Comparison of ENCODE assay signal across 14 cellular contexts in the genomic region with DNA sequence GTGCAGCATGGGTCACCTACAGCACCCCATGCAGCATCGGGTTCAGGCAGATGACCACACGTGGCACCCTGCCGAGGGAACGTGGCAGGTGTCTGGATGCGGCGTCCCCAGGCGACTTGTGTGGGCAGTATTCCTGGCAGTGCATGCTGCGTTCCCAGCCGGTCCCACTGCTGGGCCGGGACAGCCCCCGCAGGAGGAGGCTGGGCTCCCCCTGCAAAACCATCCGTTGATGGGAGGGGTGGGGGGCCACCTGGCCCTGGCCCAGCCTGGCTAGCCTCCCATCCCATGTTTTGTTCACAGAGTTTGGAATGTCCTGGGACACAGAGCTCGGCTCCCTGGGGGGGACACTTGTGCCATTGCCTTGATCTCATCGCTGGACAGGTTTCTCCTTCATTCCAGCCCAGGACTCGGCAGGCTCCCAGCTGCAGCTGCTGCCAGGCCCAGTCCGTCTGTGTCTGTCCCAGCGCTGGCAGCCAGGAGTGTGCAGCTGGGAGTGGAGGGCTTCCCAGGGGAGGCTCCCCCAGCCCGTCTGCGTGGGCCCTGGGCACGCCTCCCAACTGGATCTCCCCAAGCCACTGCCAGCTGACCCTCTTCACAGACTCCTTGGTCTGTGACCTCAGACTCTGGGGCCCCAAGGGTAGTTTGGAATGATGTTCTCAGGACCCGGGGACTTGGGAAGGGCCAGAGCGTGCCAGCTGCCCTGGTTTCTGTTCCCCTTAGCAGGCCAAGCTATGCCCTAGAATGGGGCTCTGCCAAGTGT. TPM values are rescaled to one million over a fixed set of nuclear protein-coding genes. Genes with fewer than 3 reads are reported as not detected.
DNase-seq lines count a peak whose midpoint lies in the region; ATAC-seq and TF ChIP-seq lines count a peak whose summit lies in the region.
"Had no signal": no experiment of that assay in that cellular context is flagged by ENCODE, and none has a peak within 500 bp of the region (broad histone marks: within the 10 kb centered on the region; RNA-seq: fewer than 3 reads in every experiment).

No MANE protein-coding gene starts in this region.

- TF ChIP-seq CTCF in heart right ventricle (IDR thresholded peaks at IDR 0.05) (no peak), foreskin keratinocyte (conservative IDR thresholded peaks at IDR 0.05) (no peak)

- peak overlapping the region in 1 of 11 experiments; percentile 49; a peak in 2 of 22 replicates for H3K9ac ChIP-seq in BLaER1 treated with 17β-estradiol and CSF1 and Interleukin-3, amounts not matched to agents 10 nM and 100 nM

- H3K9me3 ChIP-seq in BLaER1 treated with 17β-estradiol and CSF1 and Interleukin-3, amounts not matched to agents 10 nM and 100 nM (replicated peaks in 1 of 11) = peaks cover 0 to 34% (median 15%) of the 10 kb centered on the region in 11 experiments; a peak in 10 of 22 replicates
- H3K9me3 ChIP-seq in SJCRH30 (replicated peaks) (peaks cover 9% of the 10 kb centered on the region), heart right ventricle (peaks cover 0 to 32% (median 17%) of the 10 kb centered on the region in 11 donors)

- no peak overlapping the region for H3K4me3 ChIP-seq in BLaER1 treated with 17β-estradiol and CSF1 and Interleukin-3, amounts not matched to agents 10 nM and 100 nM
- H3K4me3 ChIP-seq in SJCRH30 (no peak overlapping the region), heart right ventricle (no peak overlapping the region)

- peak overlapping the region; percentile 6 to 72 (median 59); a peak in 20 of 22 replicates for H3K4me2 ChIP-seq in BLaER1 treated with 17β-estradiol and CSF1 and Interleukin-3, amounts not matched to agents 10 nM and 100 nM

- no peak overlapping the region for H3K27ac ChIP-seq in BLaER1 treated with 17β-estradiol and CSF1 and Interleukin-3, amounts not matched to agents 10 nM and 100 nM
- H3K27ac ChIP-seq in SJCRH30 (peak overlapping the region; percentile 40), heart right ventricle (peak overlapping the region in 7 of 10 donors; percentile 22 to 74 (median 64)), foreskin keratinocyte (no peak overlapping the region)

- peak; percentile 48 to 71 (median 63) for ATAC-seq in heart right ventricle
- no peak for ATAC-seq in stimulated activated naive CD8-positive, alpha-beta T cell treated with anti-CD3 and anti-CD28 coated beads, Interleukin-15, Interleukin-2, amounts not matched to agents 100 U/mL and 50 U/mL, for 24 hours
- ATAC-seq in foreskin keratinocyte = no peak
- ATAC-seq in HG03571 (IDR thresholded peaks at IDR 0.05; ENCODE audit: unreplicated experiment) = no peak
- ATAC-seq: activated T-helper 17 cell treated with anti-CD3 and anti-CD28 coated beads, Interleukin-2, amount 50 U/mL, for 72 hours had no signal

- H4K20me1 ChIP-seq in BLaER1 treated with 17β-estradiol and CSF1 and Interleukin-3, amounts not matched to agents 10 nM and 100 nM = no peaks in the 10 kb centered on the region

- 60 to 61% methylated on average over 22 of the region's 22 CpGs for WGBS in heart right ventricle, 2 donors

- H3K4me1 ChIP-seq in BLaER1 treated with 17β-estradiol and CSF1 and Interleukin-3, amounts not matched to agents 10 nM and 100 nM = peaks cover 26 to 39% (median 33%) of the 10 kb centered on the region in 10 experiments
- peaks cover 31% of the 10 kb centered on the region for H3K4me1 ChIP-seq in SJCRH30
- peaks cover 0 to 60% (median 15%) of the 10 kb centered on the region in 9 donors for H3K4me1 ChIP-seq in heart right ventricle
- H3K4me1 ChIP-seq in foreskin keratinocyte = peaks cover 10% of the 10 kb centered on the region

- intact Hi-C loops in heart right ventricle (cut with DNase I) = loop anchor here in 5 of 10 donors (5.0 to 10.0 kb wide), 4 partner anchors 71 to 144 kb away; partner anchors contain the start of gene ELN (in 2 of the 5)

- no peaks in the 10 kb centered on the region for H3K36me3 ChIP-seq in BLaER1 treated with 17β-estradiol and CSF1 and Interleukin-3, amounts not matched to agents 10 nM and 100 nM
- no peaks in the 10 kb centered on the region for H3K36me3 ChIP-seq in SJCRH30
- no peaks in the 10 kb centered on the region for H3K36me3 ChIP-seq in heart right ventricle

- peak; percentile 56 to 66 for DNase-seq in SJCRH30
- peak in 1 of 2 donors; percentile 83 for DNase-seq in heart right ventricle
- DNase-seq in retina = peak; percentile 53
- no peak for DNase-seq in NCI-H526 treated with DMSO at 0.1 percent for 48 hours (lab: John Stamatoyannopoulos, UW)
- no peak for DNase-seq in stimulated activated naive CD8-positive, alpha-beta T cell treated with anti-CD3 and anti-CD28 coated beads, Interleukin-15, Interleukin-2, amounts not matched to agents 100 U/mL and 50 U/mL, for 24 hours
- DNase-seq in foreskin keratinocyte = no peak
- DNase-seq: activated CD4-positive, CD25-positive, alpha-beta regulatory T cell treated with anti-CD3 and anti-CD28 coated beads, Interleukin-2, amount 50 U/mL, for 72 hours; KG1; stimulated activated CD4-positive, alpha-beta T cell treated with anti-CD3 and anti-CD28 coated beads, Interleukin-2, amount 100 ng/mL, for 48 hours had no signal

- no peaks in the 10 kb centered on the region for H3K27me3 ChIP-seq in BLaER1 treated with 17β-estradiol and CSF1 and Interleukin-3, amounts not matched to agents 10 nM and 100 nM
- H3K27me3 ChIP-seq in SJCRH30 = no peaks in the 10 kb centered on the region
- H3K27me3 ChIP-seq in heart right ventricle = no peaks in the 10 kb centered on the region
- peaks cover 18% of the 10 kb centered on the region for H3K27me3 ChIP-seq in foreskin keratinocyte

RNA-seq across cellular contexts. Expression of gene TMEM270, which starts 32.6 kb away (rescaled TPM):
- total RNA-seq in SJCRH30 (2014; rRNA removed; shearing (Covaris generic)) = not detected in 2 replicates
- total RNA-seq in heart right ventricle (not detected), foreskin keratinocyte (not detected in 2 replicates)
- polyA plus RNA-seq in heart right ventricle (not detected), foreskin keratinocyte (0.16 TPM in 1 of 2 replicates, not detected in the other)
- total RNA-seq: activated T-helper 17 cell treated with anti-CD3 and anti-CD28 coated beads, Interleukin-2, amount 50 U/mL, for 72 hours; cerebellum had no signal
- polyA plus RNA-seq: CD14-positive monocyte had no signal

RNA-seq across cellular contexts. Expression of gene METTL27, which starts 51.2 kb away (rescaled TPM):
- 0.30 and 0.55 TPM in 2 replicates for total RNA-seq in SJCRH30 (2014; rRNA removed; shearing (Covaris generic))
- total RNA-seq in heart right ventricle (1 to 10 TPM in 1 of 10 donors, under 1 TPM in 7, not detected in 2; 0.31 to 1.3 (median 0.47) TPM), foreskin keratinocyte (11.8 and 18.0 TPM in 2 replicates)
- polyA plus RNA-seq in heart right ventricle (under 1 TPM in 1 of 2 donors, not detected in 1; 0.16 TPM), foreskin keratinocyte (14.3 and 24.7 TPM in 2 replicates)

Comparison
In these comparisons a context has a peak if more than half of its experiments do, and no peak if none do; other contexts are left out.
1. H3K27ac ChIP-seq: peak in SJCRH30 (single experiment) and heart right ventricle (7 of 10); none in BLaER1 treated with 17β-estradiol and CSF1 and Interleukin-3, amounts not matched to agents 10 nM and 100 nM (0 of 11) and foreskin keratinocyte (single experiment).
2. DNase-seq: peak in SJCRH30 (2 of 2) and retina (single experiment); none in NCI-H526 treated with DMSO at 0.1 percent for 48 hours (single experiment), stimulated activated naive CD8-positive, alpha-beta T cell treated with anti-CD3 and anti-CD28 coated beads, Interleukin-15, Interleukin-2, amounts not matched to agents 100 U/mL and 50 U/mL, for 24 hours (single experiment) and foreskin keratinocyte (0 of 2).
3. ATAC-seq: peak in heart right ventricle (8 of 8); none in stimulated activated naive CD8-positive, alpha-beta T cell treated with anti-CD3 and anti-CD28 coated beads, Interleukin-15, Interleukin-2, amounts not matched to agents 100 U/mL and 50 U/mL, for 24 hours (single experiment), foreskin keratinocyte (single experiment) and HG03571 (single experiment).